Comparison of ENCODE assay signal across 10 cellular contexts in genomic region chr13:41547253-41548000, GRCh38.
DNase-seq lines count a peak whose midpoint lies in the region; TF ChIP-seq lines count a peak whose summit lies in the region.
"Had no signal": no experiment of that assay in that cellular context is flagged by ENCODE, and none has a peak within 500 bp of the region (broad histone marks: within the 10 kb centered on the region; RNA-seq: fewer than 3 reads in every experiment).

No MANE protein-coding gene starts in this region.

- POLR2A ChIA-PET in CD4-positive, alpha-beta memory T cell (lab: Charles Lee; ENCODE audit: partially characterized antibody): interaction anchor here (1.1 kb wide), 1 partner anchor 22 kb away, joined by 3 read pairs; no protein-coding TSS in a partner anchor

- peaks cover 0 to 2% (median 0%) of the 10 kb centered on the region in 8 donors for H3K9me3 Mint-ChIP-seq in CD4-positive, alpha-beta memory T cell

- H3K27me3 ChIP-seq in ectodermal cell (ENCODE audit: control insufficient read depth, insufficient read depth, low read length, poor library complexity, severe bottlenecking) (no peaks in the 10 kb centered on the region), spleen (replicated peaks in 1 of 7) (no peaks in the 10 kb centered on the region)
- H3K27me3 ChIP-seq in CD4-positive, alpha-beta memory T cell (ENCODE audit: insufficient read depth, low read length): no peaks in the 10 kb centered on the region

- H3K9me3 ChIP-seq in ectodermal cell (ENCODE audit: control insufficient read depth, low read length): no peaks in the 10 kb centered on the region
- peaks cover 0 to 8% (median 0%) of the 10 kb centered on the region in 8 donors for H3K9me3 ChIP-seq in spleen
- no peaks in the 10 kb centered on the region for H3K9me3 ChIP-seq in CD4-positive, alpha-beta memory T cell (ENCODE audit: control insufficient read depth in 1 of 2, low read length in 2 of 2)

- H3K36me3 Mint-ChIP-seq in CD4-positive, alpha-beta memory T cell: no peaks in the 10 kb centered on the region

- H3K27me3 Mint-ChIP-seq in CD4-positive, alpha-beta memory T cell: no peaks in the 10 kb centered on the region

- no peak overlapping the region for H3K27ac Mint-ChIP-seq in CD4-positive, alpha-beta memory T cell

- CTCF ChIA-PET in CD4-positive, alpha-beta memory T cell (lab: Charles Lee; ENCODE audit: partially characterized antibody): no interaction called here

- H3K27ac ChIP-seq in ectodermal cell (ENCODE audit: insufficient read depth, low read depth, low read length, poor library complexity, severe bottlenecking) (peak overlapping the region; percentile 27), spleen (peak overlapping the region in 6 of 8 donors; percentile 26 to 68 (median 59))
- no peak overlapping the region for H3K27ac ChIP-seq in CD4-positive, alpha-beta memory T cell (ENCODE audit: low read depth, low read length)
- H3K27ac ChIP-seq: RWPE1 had no signal

- no peak for TF ChIP-seq CTCF in spleen (IDR thresholded peaks at IDR 0.05 in 8 of 11, conservative IDR thresholded peaks at IDR 0.05 in 3 of 11)

- peaks cover 0 to 8% (median 0%) of the 10 kb centered on the region in 4 donors for H3K4me1 Mint-ChIP-seq in CD4-positive, alpha-beta memory T cell

- DNase-seq in NCI-H526 (lab: John Stamatoyannopoulos, UW) (peak; percentile 21 to 62), medulla oblongata (ENCODE audit: extremely low spot score) (peak; percentile 94), spleen (peak; percentile 72)
- no peak for DNase-seq in stimulated activated CD4-positive, alpha-beta T cell treated with anti-CD3 and anti-CD28 coated beads, Interleukin-4, amount 100 ng/mL, for 1 hour
- DNase-seq in stimulated activated naive CD4-positive, alpha-beta T cell (lab: John Stamatoyannopoulos, UW): no peak
- no peak for DNase-seq in CD4-positive, alpha-beta memory T cell
- no peak for DNase-seq in effector CD8-positive, alpha-beta T cell (lab: John Stamatoyannopoulos, UW)
- DNase-seq: Caco-2 had no signal

- intact Hi-C loops in spleen (cut with DNase I; ENCODE audit: low total_unique reads): no loop called here
- intact Hi-C loops in CD4-positive, alpha-beta memory T cell (cut with micrococcal nuclease): no loop called here

- H3K4me1 ChIP-seq in ectodermal cell (ENCODE audit: control insufficient read depth, insufficient read depth, low read length) (peaks cover 9% of the 10 kb centered on the region), spleen (no peaks in the 10 kb centered on the region)
- H3K4me1 ChIP-seq in CD4-positive, alpha-beta memory T cell (ENCODE audit: insufficient read depth, low read length): no peaks in the 10 kb centered on the region
- H3K4me1 ChIP-seq: Caco-2 had no signal

- H3K36me3 ChIP-seq in ectodermal cell (ENCODE audit: control insufficient read depth, insufficient read depth, low read length): no peaks in the 10 kb centered on the region
- H3K36me3 ChIP-seq in spleen: no peaks in the 10 kb centered on the region
- H3K36me3 ChIP-seq in CD4-positive, alpha-beta memory T cell (ENCODE audit: insufficient read depth, low read length): no peaks in the 10 kb centered on the region

- WGBS in ectodermal cell, 2 experiments: 49 to 55% methylated on average over 16 of the region's 16 CpGs
- WGBS in spleen, 5 donors: 79 to 91% (median 80%) methylated on average over 8 to 16 of the region's 16 CpGs

- no peak for TF ChIP-seq POLR2A in spleen (IDR thresholded peaks at IDR 0.05)

- H3K4me3 Mint-ChIP-seq in CD4-positive, alpha-beta memory T cell: no peak overlapping the region

- H3K4me3 ChIP-seq in ectodermal cell (ENCODE audit: insufficient read depth, low read depth, low read length) (no peak overlapping the region), spleen (no peak overlapping the region)
- H3K4me3 ChIP-seq in CD4-positive, alpha-beta memory T cell (ENCODE audit: low read length in 2 of 2): no peak overlapping the region

Comparison
In these comparisons a context has a peak if more than half of its experiments do, and no peak if none do; other contexts are left out.
1. DNase-seq: peak in NCI-H526 (2 of 2), medulla oblongata (single experiment) and spleen (single experiment); none in stimulated activated CD4-positive, alpha-beta T cell treated with anti-CD3 and anti-CD28 coated beads, Interleukin-4, amount 100 ng/mL, for 1 hour (single experiment), stimulated activated naive CD4-positive, alpha-beta T cell (0 of 6), CD4-positive, alpha-beta memory T cell (0 of 5) and effector CD8-positive, alpha-beta T cell (single experiment).